Comparison of ENCODE assay signal across 2 cellular contexts in the genomic region with DNA sequence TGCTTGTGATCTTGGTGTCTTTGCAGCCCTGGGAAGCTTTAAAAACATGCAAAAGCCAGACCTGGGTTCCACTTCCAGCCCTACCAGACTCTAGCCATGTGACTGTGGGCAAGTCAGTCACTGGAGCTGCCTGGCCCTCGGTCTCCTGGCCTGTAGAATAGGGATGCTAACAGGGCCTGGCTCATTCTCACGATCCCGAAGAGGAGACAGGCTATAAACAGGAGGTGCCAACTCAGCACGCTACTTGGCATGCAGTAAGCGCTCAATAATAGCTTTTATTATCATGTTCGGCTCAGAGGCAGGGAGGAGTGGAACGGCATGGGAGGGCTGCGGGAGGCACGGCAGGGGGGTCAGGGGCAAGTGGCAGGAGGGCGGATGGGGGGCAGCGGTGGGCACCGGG.
TF ChIP-seq lines count a peak whose summit lies in the region.

No MANE protein-coding gene starts in this region.

TF ChIP-seq in HCT116, 20 proteins besides CTCF, POLR2A, EP300 and RAD21 (continued from another document):
- TF ChIP-seq, protein P1, sequence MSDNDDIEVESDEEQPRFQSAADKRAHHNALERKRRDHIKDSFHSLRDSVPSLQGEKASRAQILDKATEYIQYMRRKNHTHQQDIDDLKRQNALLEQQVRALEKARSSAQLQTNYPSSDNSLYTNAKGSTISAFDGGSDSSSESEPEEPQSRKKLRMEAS (IDR thresholded peaks at IDR 0.05), result no peak
- TF ChIP-seq EGR1 (IDR thresholded peaks at IDR 0.05; ENCODE audit: low read depth), result no peak
- no peak for TF ChIP-seq EZH2 (IDR thresholded peaks at IDR 0.05)
TF ChIP-seq in HCT116: peak in this region for 0.

TF ChIP-seq in neural cell, 6 proteins besides CTCF, POLR2A, EP300 and RAD21:
- TF ChIP-seq EZH2 (IDR thresholded peaks at IDR 0.05; ENCODE audit: borderline replicate concordance, insufficient read depth, low read length, poor library complexity, severe bottlenecking), result no peak
- no peak for TF ChIP-seq SMC3 (conservative IDR thresholded peaks at IDR 0.05; ENCODE audit: poor library complexity)
- TF ChIP-seq MXI1 (conservative IDR thresholded peaks at IDR 0.05; ENCODE audit: poor library complexity, severe bottlenecking), result no peak
- TF ChIP-seq TAF1 (IDR thresholded peaks at IDR 0.05; ENCODE audit: low read depth), result no peak
TF ChIP-seq in neural cell: peak in this region for 0.
